Comparison of ENCODE assay signal across 8 cellular contexts in the genomic region with DNA sequence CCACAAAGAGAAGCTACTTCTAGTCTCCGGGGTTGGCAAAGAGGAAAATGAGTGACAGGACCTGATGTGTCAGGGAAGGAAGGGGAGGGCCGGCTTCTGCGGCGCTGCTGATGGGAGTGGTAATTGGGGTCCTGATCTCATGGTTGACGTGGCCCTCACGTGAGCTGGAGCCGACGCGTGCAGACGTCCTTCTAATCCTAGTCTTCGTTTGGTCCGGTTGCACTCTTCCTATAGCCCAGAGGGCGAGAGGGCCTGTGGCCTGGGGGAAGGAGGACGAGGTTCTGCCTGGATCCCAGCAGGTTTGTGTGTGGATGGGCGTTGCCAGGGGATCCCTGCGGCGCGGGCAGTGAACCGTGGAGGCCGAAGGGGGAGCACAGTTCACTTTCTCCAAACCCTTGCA. TPM values are rescaled to one million over a fixed set of nuclear protein-coding genes. Genes with fewer than 3 reads are reported as not detected.
DNase-seq lines count a peak whose midpoint lies in the region; ATAC-seq and TF ChIP-seq lines count a peak whose summit lies in the region.

Gene ARMCX1 (plus strand): TSS at position 186 of the 400 bp plus-strand sequence. CDS start 2,384 bp downstream, outside the sequence.

- no peak within 1 kb of the TSS for H3K27ac Mint-ChIP-seq in stimulated activated memory B cell treated with anti-CD40 and anti-IgM and Interleukin-4, amounts not matched to agents 10 μg/mL and 1 μg/mL and 100 μg/mL, for 72 hours

- peak within 1 kb of the TSS; percentile 65 to 88 (median 84) for H3K27ac ChIP-seq in esophagus squamous epithelium

- H3K9me3 ChIP-seq in MG63: no peaks in the 10 kb centered on the region
- no peaks in the 10 kb centered on the region for H3K9me3 ChIP-seq in esophagus squamous epithelium

- H3K27me3 ChIP-seq in MG63 (no peaks in the 10 kb centered on the region), esophagus squamous epithelium (no peaks in the 10 kb centered on the region)

- no peak for ATAC-seq in stimulated activated memory B cell treated with anti-CD40 and anti-IgM and Interleukin-4, amounts not matched to agents 10 μg/mL and 1 μg/mL and 100 μg/mL, for 72 hours
- ATAC-seq in HG03354 (IDR thresholded peaks at IDR 0.05; ENCODE audit: poor library complexity, severe bottlenecking, unreplicated experiment): no peak

- intact Hi-C loops in esophagus squamous epithelium (cut with DNase I): no loop called here

- peak within 1 kb of the TSS; percentile 66 for H3K4me3 Mint-ChIP-seq in stimulated activated memory B cell treated with anti-CD40 and anti-IgM and Interleukin-4, amounts not matched to agents 10 μg/mL and 1 μg/mL and 100 μg/mL, for 72 hours

- no peak for TF ChIP-seq CTCF in esophagus squamous epithelium (IDR thresholded peaks at IDR 0.05)

- H3K4me3 ChIP-seq in MG63 (peak within 1 kb of the TSS; percentile 57), esophagus squamous epithelium (peak within 1 kb of the TSS; percentile 27 to 68 (median 56))

- H3K36me3 ChIP-seq in MG63: no peaks in the 10 kb centered on the region
- no peaks in the 10 kb centered on the region for H3K36me3 ChIP-seq in esophagus squamous epithelium

- WGBS in esophagus squamous epithelium, 2 donors: 0 to 52% methylated on average over 2 to 13 of the region's 20 CpGs

- DNase-seq in DMS114 treated with DMSO at 0.1 percent for 48 hours (lab: John Stamatoyannopoulos, UW; ENCODE audit: unreplicated experiment) (peak; percentile 79), MG63 (peak; percentile 78), esophagus squamous epithelium (lab: John Stamatoyannopoulos, UW) (no peak), midbrain (lab: John Stamatoyannopoulos, UW) (peak; percentile 40), T-helper 9 cell (no peak)
- peak; percentile 62 for DNase-seq in activated CD8-positive, alpha-beta memory T cell treated with anti-CD3 and anti-CD28 coated beads for 24 hours

- H3K4me1 Mint-ChIP-seq in stimulated activated memory B cell treated with anti-CD40 and anti-IgM and Interleukin-4, amounts not matched to agents 10 μg/mL and 1 μg/mL and 100 μg/mL, for 72 hours: peaks cover 16% of the 10 kb centered on the region

- no peaks in the 10 kb centered on the region for H3K36me3 Mint-ChIP-seq in stimulated activated memory B cell treated with anti-CD40 and anti-IgM and Interleukin-4, amounts not matched to agents 10 μg/mL and 1 μg/mL and 100 μg/mL, for 72 hours

- H3K4me1 ChIP-seq in esophagus squamous epithelium: peaks cover 0 to 6% (median 0%) of the 10 kb centered on the region in 3 donors

- peaks cover 38% of the 10 kb centered on the region for H3K27me3 Mint-ChIP-seq in stimulated activated memory B cell treated with anti-CD40 and anti-IgM and Interleukin-4, amounts not matched to agents 10 μg/mL and 1 μg/mL and 100 μg/mL, for 72 hours

- H3K9me3 Mint-ChIP-seq in stimulated activated memory B cell treated with anti-CD40 and anti-IgM and Interleukin-4, amounts not matched to agents 10 μg/mL and 1 μg/mL and 100 μg/mL, for 72 hours: no peaks in the 10 kb centered on the region

- TF ChIP-seq POLR2A in esophagus squamous epithelium (IDR thresholded peaks at IDR 0.05): peak in 2 of 4 donors; percentile 42 to 52

RNA-seq across cellular contexts. Expression of gene ARMCX1, which starts in this region (rescaled TPM):
- 23.9 and 26.1 TPM in 2 replicates for total RNA-seq in MG63 (2014; rRNA removed; shearing (Covaris generic); ENCODE audit: low replicate concordance)
- total RNA-seq in esophagus squamous epithelium: 10 to 100 TPM in 2 of 4 donors, 1 to 10 TPM in 2; 2.2 to 16.6 (median 7.8) TPM

Comparison
In these comparisons a context has a peak if more than half of its experiments do, and no peak if none do; other contexts are left out.
1. DNase-seq: peak in DMS114 treated with DMSO at 0.1 percent for 48 hours (single experiment), MG63 (single experiment), activated CD8-positive, alpha-beta memory T cell treated with anti-CD3 and anti-CD28 coated beads for 24 hours (single experiment) and midbrain (single experiment); none in esophagus squamous epithelium (single experiment) and T-helper 9 cell (single experiment).